14 cellular contexts compared by ENCODE assay signal in genomic region chr1:36115931-36116330, GRCh38. TPM values are rescaled to one million over a fixed set of nuclear protein-coding genes. Genes with fewer than 3 reads are reported as not detected.
DNase-seq lines count a peak whose midpoint lies in the region; ATAC-seq, FAIRE-seq and TF ChIP-seq lines count a peak whose summit lies in the region.
"Had no signal": no experiment of that assay in that cellular context is flagged by ENCODE, and none has a peak within 500 bp of the region (broad histone marks: within the 10 kb centered on the region; RNA-seq: fewer than 3 reads in every experiment).

No MANE protein-coding gene starts in this region.

- H3K27me3 Mint-ChIP-seq in MCF 10A (ENCODE audit: insufficient read depth, unreplicated experiment): no peaks in the 10 kb centered on the region

- no peak overlapping the region for H3K4me3 Mint-ChIP-seq in MCF 10A (ENCODE audit: unreplicated experiment)
- H3K4me3 Mint-ChIP-seq: GM23338 had no signal

- POLR2A ChIA-PET in MCF 10A (lab: Yijun Ruan, JAX): no interaction called here

- H3K4me1 Mint-ChIP-seq in MCF 10A (ENCODE audit: insufficient read depth, unreplicated experiment): no peaks in the 10 kb centered on the region

- CTCF ChIA-PET in MCF 10A (lab: Yijun Ruan, JAX): interaction anchor here (0.6 to 2.0 kb wide), 4 partner anchors 9 to 136 kb away, joined by 3 to 5 read pairs (median 4); no protein-coding TSS in a partner anchor

- no peaks in the 10 kb centered on the region for H3K36me3 ChIP-seq in breast epithelium

- DNase-seq in breast epithelium (ENCODE audit: low spot score in 2 of 2) (no peak), MCF 10A (ENCODE audit: unreplicated experiment) (no peak), amniotic epithelial cell (ENCODE audit: low read depth) (peak; percentile 61), glomerular visceral epithelial cell (ENCODE audit: extremely low spot score) (peak; percentile 22), urothelium cell line (ENCODE audit: low spot score) (peak; percentile 43), retina (no peak)
- no peak for DNase-seq in activated CD4-positive, alpha-beta T cell treated with anti-CD3 and anti-CD28 coated beads for 1 hour
- DNase-seq: NCI-H1417 treated with DMSO at 0.1 percent for 48 hours had no signal

- intact Hi-C loops in breast epithelium (cut with DNase I; ENCODE audit: low total_unique reads) (no loop called here), MCF 10A (cut with micrococcal nuclease) (no loop called here)

- FAIRE-seq in urothelium cell line (lab: Jason Lieb, UNC): no peak
- FAIRE-seq: A204.1, D721Med, GM12892 had no signal

- H3K27ac ChIP-seq in breast epithelium: peak overlapping the region; percentile 67 to 86

- TF ChIP-seq CTCF in breast epithelium (IDR thresholded peaks at IDR 0.05): no peak
- TF ChIP-seq CTCF in MCF 10A (IDR thresholded peaks at IDR 0.05; ENCODE audit: unreplicated experiment): no peak

- no peaks in the 10 kb centered on the region for H3K9me3 ChIP-seq in breast epithelium

- H3K4me3 ChIP-seq in breast epithelium: peak overlapping the region in 1 of 3 donors; percentile 44
- H3K4me3 ChIP-seq: GM23338, SK-N-MC had no signal

- ATAC-seq in GM21526 (IDR thresholded peaks at IDR 0.05; ENCODE audit: low FRiP score, unreplicated experiment): no peak

- H3K27ac Mint-ChIP-seq in MCF 10A (ENCODE audit: low read depth, unreplicated experiment): no peak overlapping the region
- H3K27ac Mint-ChIP-seq: GM23338 had no signal

- no peaks in the 10 kb centered on the region for H3K9me3 Mint-ChIP-seq in MCF 10A (ENCODE audit: unreplicated experiment)
- H3K9me3 Mint-ChIP-seq: GM23338 had no signal

- no peaks in the 10 kb centered on the region for H3K36me3 Mint-ChIP-seq in MCF 10A (ENCODE audit: insufficient read depth, unreplicated experiment)

- H3K4me1 ChIP-seq in breast epithelium: peaks cover 4 to 21% of the 10 kb centered on the region in 2 donors

- BruUV-seq in MCF 10A (replicated peaks; lab: Mats Ljungman, UMichigan): no TSS peak

- no peak for TF ChIP-seq POLR2A in breast epithelium (IDR thresholded peaks at IDR 0.05)

- H3K27me3 ChIP-seq in breast epithelium: no peaks in the 10 kb centered on the region

RNA-seq across cellular contexts. Expression of gene COL8A2, which starts 9.1 kb away (rescaled TPM):
- total RNA-seq in breast epithelium: 10 to 100 TPM in 2 of 3 donors, 1 to 10 TPM in 1; 3.4 to 20.6 (median 11.1) TPM
- not detected in 2 replicates for total RNA-seq in MCF 10A (2022)

RNA-seq across cellular contexts. Expression of gene ADPRS, which starts 27.2 kb away (rescaled TPM):
- 10 to 100 TPM; 26.2 to 48.7 (median 39.7) TPM for total RNA-seq in breast epithelium
- total RNA-seq in MCF 10A (2022): 24.8 and 26.4 TPM in 2 replicates

RNA-seq across cellular contexts. Expression of gene TEKT2, which starts 32.0 kb away (rescaled TPM):
- 1 to 10 TPM in 1 of 3 donors, under 1 TPM in 1, not detected in 1; 0.98 to 1.2 TPM for total RNA-seq in breast epithelium
- total RNA-seq in MCF 10A (2022): not detected in 2 replicates

RNA-seq across cellular contexts. Expression of gene TRAPPC3, which starts 33.4 kb away (rescaled TPM):
- total RNA-seq in breast epithelium: 100 to 1,000 TPM; 107 to 118 (median 116) TPM
- total RNA-seq in MCF 10A (2022): 72.8 and 75.5 TPM in 2 replicates

RNA-seq across cellular contexts. Expression of gene MAP7D1, which starts 40.0 kb away (rescaled TPM):
- total RNA-seq in breast epithelium: 10 to 100 TPM; 67.4 to 78.0 (median 68.6) TPM
- 131 and 170 TPM in 2 replicates for total RNA-seq in MCF 10A (2022)

Comparison
In these comparisons a context has a peak if more than half of its experiments do, and no peak if none do; other contexts are left out.
1. DNase-seq: peak in amniotic epithelial cell (single experiment), glomerular visceral epithelial cell (single experiment) and urothelium cell line (single experiment); none in breast epithelium (0 of 2), MCF 10A (single experiment), retina (single experiment) and activated CD4-positive, alpha-beta T cell treated with anti-CD3 and anti-CD28 coated beads for 1 hour (single experiment).